In the genomic region with DNA sequence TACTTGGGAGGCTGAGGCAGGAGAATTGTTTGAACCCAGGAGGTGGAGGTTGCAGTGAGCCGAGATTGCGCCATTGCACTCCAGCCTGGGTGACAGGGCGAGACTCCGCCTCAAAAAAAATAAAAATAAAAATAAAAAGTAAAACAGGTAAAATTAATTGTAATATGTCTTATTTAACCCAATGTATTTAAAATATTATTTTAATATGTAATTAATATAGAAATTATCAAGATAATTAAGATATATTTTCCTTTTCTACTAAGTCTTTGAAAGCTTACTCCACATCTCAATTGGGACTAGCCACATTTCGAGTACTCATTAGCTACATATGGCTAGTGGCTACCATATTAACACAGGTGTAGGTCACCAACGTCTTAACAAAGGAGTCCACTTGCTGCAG, we compare ENCODE assay signal across 18 cellular contexts.
A peak's percentile ranks its signal among the peaks of the same experiment; 100 is the strongest.
DNase-seq lines count a peak whose midpoint lies in the region; ATAC-seq and TF ChIP-seq lines count a peak whose summit lies in the region.
"Had no signal": no experiment of that assay in that cellular context is flagged by ENCODE, and none has a peak within 500 bp of the region (broad histone marks: within the 10 kb centered on the region; RNA-seq: fewer than 3 reads in every experiment).

No MANE protein-coding gene starts in this region.

- ATAC-seq in Right ventricle myocardium inferior (no peak), HG03095 (IDR thresholded peaks at IDR 0.05; ENCODE audit: unreplicated experiment) (no peak)
- ATAC-seq: A549, HCT116, HepG2 had no signal

- TF ChIP-seq CTCF in left ventricle myocardium inferior (IDR thresholded peaks at IDR 0.05; ENCODE audit: borderline replicate concordance) = no peak
- no peak for TF ChIP-seq CTCF in KMS-11 (conservative IDR thresholded peaks at IDR 0.05; ENCODE audit: low read depth, low read length)
- no peak for TF ChIP-seq CTCF in osteoblast (IDR thresholded peaks at IDR 0.05; ENCODE audit: extremely low read depth, low read depth, low read length)

- no peaks in the 10 kb centered on the region for H3K79me2 ChIP-seq in KMS-11 (ENCODE audit: insufficient read depth, low read depth)
- H3K79me2 ChIP-seq in osteoblast (ENCODE audit: insufficient read depth, low read length) = peaks cover 73% of the 10 kb centered on the region

- H3K9me3 ChIP-seq in left ventricle myocardium inferior (replicated peaks) (peaks cover 17% of the 10 kb centered on the region), osteoblast (ENCODE audit: low read depth, low read length) (peaks cover 2% of the 10 kb centered on the region)

- DNase-seq in left ventricle myocardium inferior = no peak
- DNase-seq in Right ventricle myocardium inferior (ENCODE audit: missing footprints) = no peak
- no peak for DNase-seq in osteoblast (ENCODE audit: insufficient read length, low spot score, missing footprints)
- DNase-seq in amygdala (lab: John Stamatoyannopoulos, UW) = no peak
- DNase-seq in activated CD4-positive, alpha-beta T cell treated with anti-CD3 and anti-CD28 coated beads, Interleukin-2, amount 50 U/mL, for 4 hours = no peak
- DNase-seq: CD4-positive, alpha-beta memory T cell; DMS153; DMS79; GDM1; GOT3; H7; HFFc6 had no signal

- no peaks in the 10 kb centered on the region for H3K27me3 ChIP-seq in left ventricle myocardium inferior (ENCODE audit: low read depth)
- no peaks in the 10 kb centered on the region for H3K27me3 ChIP-seq in KMS-11 (ENCODE audit: insufficient read depth, low read depth)
- H3K27me3 ChIP-seq in osteoblast (ENCODE audit: insufficient read depth, low read length) = no peaks in the 10 kb centered on the region
- H3K27me3 ChIP-seq: BLaER1 had no signal

- H3K9ac ChIP-seq in KMS-11 = no peak overlapping the region
- H3K9ac ChIP-seq: BLaER1 had no signal

- intact Hi-C loops in left ventricle myocardium inferior (cut with micrococcal nuclease) (no loop called here), Right ventricle myocardium inferior (cut with DNase I) (no loop called here)

- H3K36me3 ChIP-seq in left ventricle myocardium inferior (peaks cover 5% of the 10 kb centered on the region), KMS-11 (ENCODE audit: insufficient read depth) (no peaks in the 10 kb centered on the region), osteoblast (ENCODE audit: insufficient read depth, low read length) (no peaks in the 10 kb centered on the region)

- no peak overlapping the region for H2AFZ ChIP-seq in KMS-11 (ENCODE audit: low read depth)
- H2AFZ ChIP-seq in osteoblast (ENCODE audit: low read length) = no peak overlapping the region

- H4K20me1 ChIP-seq in KMS-11 (ENCODE audit: insufficient read depth) (no peaks in the 10 kb centered on the region), osteoblast (ENCODE audit: insufficient read depth, low read length) (no peaks in the 10 kb centered on the region)

- H3K27ac ChIP-seq in left ventricle myocardium inferior (replicated peaks) (peak overlapping the region; percentile 78), KMS-11 (no peak overlapping the region), osteoblast (ENCODE audit: low read depth, low read length) (peak overlapping the region; percentile 1)
- H3K27ac ChIP-seq: A549, BLaER1 had no signal

- H3K4me2 ChIP-seq in KMS-11 = 0 out of 2 replicates have a peak overlapping the region, but pooled peaks have one; percentile 5
- H3K4me2 ChIP-seq in osteoblast (ENCODE audit: insufficient read depth, low read length) = no peak overlapping the region
- H3K4me2 ChIP-seq: A549 had no signal

- no peak overlapping the region for H3K4me3 ChIP-seq in left ventricle myocardium inferior
- no peak overlapping the region for H3K4me3 ChIP-seq in KMS-11 (IDR thresholded peaks at IDR 0.05; ENCODE audit: insufficient read depth, low read depth, low read length)
- H3K4me3 ChIP-seq in osteoblast (ENCODE audit: insufficient read depth, low read length) = no peak overlapping the region
- H3K4me3 ChIP-seq: A549, BLaER1 had no signal

- peaks cover 91% of the 10 kb centered on the region for H3K4me1 ChIP-seq in left ventricle myocardium inferior
- peaks cover 68% of the 10 kb centered on the region for H3K4me1 ChIP-seq in KMS-11 (ENCODE audit: low read depth, poor library complexity, severe bottlenecking)
- H3K4me1 ChIP-seq in osteoblast (ENCODE audit: insufficient read depth, low read length) = peaks cover 86% of the 10 kb centered on the region
